In genomic region chr2:26612522-26613240, GRCh38 we compare ENCODE assay signal across 11 cellular contexts. TPM values are rescaled to one million over a fixed set of nuclear protein-coding genes. Genes with fewer than 3 reads are reported as not detected.
DNase-seq lines count a peak whose midpoint lies in the region; ATAC-seq, FAIRE-seq and TF ChIP-seq lines count a peak whose summit lies in the region.
"Had no signal": no experiment of that assay in that cellular context is flagged by ENCODE, and none has a peak within 500 bp of the region (broad histone marks: within the 10 kb centered on the region; RNA-seq: fewer than 3 reads in every experiment).

No MANE protein-coding gene starts in this region.

- no peaks in the 10 kb centered on the region for H3K36me3 Mint-ChIP-seq in glutamatergic neuron (ENCODE audit: unreplicated experiment)
- H3K36me3 Mint-ChIP-seq: T-cell had no signal

- no peak overlapping the region for H3K4ac ChIP-seq in trophoblast cell (ENCODE audit: low read depth, low read length)

- no peak overlapping the region for H3K9ac ChIP-seq in trophoblast cell (ENCODE audit: low read length)

- no peak overlapping the region for H4K8ac ChIP-seq in trophoblast cell (ENCODE audit: low read depth, low read length)

- peak overlapping the region; percentile 55 for H3K4me3 Mint-ChIP-seq in glutamatergic neuron (ENCODE audit: unreplicated experiment)
- H3K4me3 Mint-ChIP-seq: T-cell had no signal

- no peak overlapping the region for H3K14ac ChIP-seq in trophoblast cell (ENCODE audit: low read length)

- no peak for TF ChIP-seq CTCF in C4-2B (conservative IDR thresholded peaks at IDR 0.05)
- no peak for TF ChIP-seq CTCF in glutamatergic neuron (IDR thresholded peaks at IDR 0.05; ENCODE audit: partially characterized antibody, unreplicated experiment)
- TF ChIP-seq CTCF in D721Med (IDR thresholded peaks at IDR 0.05; ENCODE audit: insufficient read depth, missing control alignments) = no peak

- ATAC-seq in GM19397 (IDR thresholded peaks at IDR 0.05; ENCODE audit: unreplicated experiment) (no peak), HG03469 (IDR thresholded peaks at IDR 0.05; ENCODE audit: unreplicated experiment) (no peak)
- ATAC-seq: psoas muscle, T-cell had no signal

- H3K4me3 ChIP-seq in trophoblast cell (ENCODE audit: low read depth, low read length) = no peak overlapping the region
- H3K4me3 ChIP-seq: psoas muscle had no signal

- no peak overlapping the region for H3K23ac ChIP-seq in trophoblast cell (ENCODE audit: low read length)

- no peak for FAIRE-seq in D721Med (lab: Jason Lieb, UNC)

- H3K9me3 Mint-ChIP-seq in glutamatergic neuron (ENCODE audit: unreplicated experiment) = peaks cover 10% of the 10 kb centered on the region
- H3K9me3 Mint-ChIP-seq: T-cell had no signal

- H4K12ac ChIP-seq in trophoblast cell (ENCODE audit: low read depth, low read length) = no peak overlapping the region

- H3K79me1 ChIP-seq in trophoblast cell (ENCODE audit: low read length) = no peaks in the 10 kb centered on the region

- no peak overlapping the region for H2BK5ac ChIP-seq in trophoblast cell (ENCODE audit: low read depth, low read length, poor library complexity)

- H3K79me2 ChIP-seq in trophoblast cell (ENCODE audit: control insufficient read depth, insufficient read depth, low read length, poor library complexity) = no peaks in the 10 kb centered on the region

- no peak overlapping the region for H2AK5ac ChIP-seq in trophoblast cell (ENCODE audit: low read length)

- no peak overlapping the region for H2BK12ac ChIP-seq in trophoblast cell (ENCODE audit: low read length)

- peaks cover 2 to 6% of the 10 kb centered on the region in 2 experiments for H3K4me1 ChIP-seq in trophoblast cell (ENCODE audit: control insufficient read depth in 1 of 2, insufficient read depth in 2 of 2, low read length in 2 of 2)
- H3K4me1 ChIP-seq: psoas muscle had no signal

- H3K27me3 Mint-ChIP-seq in glutamatergic neuron (ENCODE audit: unreplicated experiment) = peaks cover 2% of the 10 kb centered on the region

- peaks cover 72% of the 10 kb centered on the region for H3K4me1 Mint-ChIP-seq in glutamatergic neuron (ENCODE audit: low read depth, unreplicated experiment)

- no peak overlapping the region for H3K4me2 ChIP-seq in trophoblast cell (ENCODE audit: low read length)

- H3K9me3 ChIP-seq in trophoblast cell (ENCODE audit: insufficient read depth, low read depth, low read length) = no peaks in the 10 kb centered on the region
- H3K9me3 ChIP-seq: psoas muscle had no signal

- H2AFZ ChIP-seq in trophoblast cell (ENCODE audit: insufficient read depth, low read length, poor library complexity) = no peak overlapping the region

- H3K36me3 ChIP-seq in trophoblast cell (ENCODE audit: control insufficient read depth in 1 of 2, insufficient read depth in 2 of 2, low read length in 2 of 2) = no peaks in the 10 kb centered on the region

- H4K91ac ChIP-seq in trophoblast cell (ENCODE audit: low read depth, low read length) = peak overlapping the region; percentile 34

- H3K27me3 ChIP-seq in trophoblast cell (ENCODE audit: insufficient read depth, low read length) = no peaks in the 10 kb centered on the region

- no peak overlapping the region for H2BK120ac ChIP-seq in trophoblast cell (ENCODE audit: insufficient read depth, low read length, poor library complexity)

- peak; percentile 74 for DNase-seq in NCI-H2171 treated with DMSO at 0.1 percent for 48 hours (lab: John Stamatoyannopoulos, UW)
- no peak for DNase-seq in glutamatergic neuron
- peak; percentile 73 to 82 for DNase-seq in trophoblast cell
- no peak for DNase-seq in GOT3 (lab: John Stamatoyannopoulos, UW)
- no peak for DNase-seq in D721Med (ENCODE audit: insufficient read length, low spot score)
- DNase-seq: islet precursor cell, T-cell had no signal

- no peak overlapping the region for H3K18ac ChIP-seq in trophoblast cell (ENCODE audit: low read length)

- WGBS in trophoblast cell (ENCODE audit: extremely low coverage, insufficient coverage, insufficient read length) = no CpG with 5 or more reads among the region's 8 CpGs

- peak overlapping the region; percentile 82 for H3K27ac Mint-ChIP-seq in glutamatergic neuron (ENCODE audit: unreplicated experiment)
- H3K27ac Mint-ChIP-seq: T-cell had no signal

- H3K27ac ChIP-seq in C4-2B (peak overlapping the region; percentile 3; the same call in 1 of the 2 replicates), trophoblast cell (ENCODE audit: low read depth, low read length) (no peak overlapping the region)
- H3K27ac ChIP-seq: psoas muscle had no signal

RNA-seq across cellular contexts. Expression of gene CIB4, which starts 28.5 kb away (rescaled TPM):
- total RNA-seq in glutamatergic neuron (ENCODE audit: unreplicated experiment) = not detected
- polyA plus RNA-seq in trophoblast cell (2013) = 0.07 and 0.14 TPM in 2 replicates
- total RNA-seq: psoas muscle, T-cell had no signal
- polyA plus RNA-seq: psoas muscle had no signal

Comparison
In these comparisons a context has a peak if more than half of its experiments do, and no peak if none do; other contexts are left out.
1. DNase-seq: peak in NCI-H2171 treated with DMSO at 0.1 percent for 48 hours (single experiment) and trophoblast cell (2 of 2); none in glutamatergic neuron (single experiment), GOT3 (single experiment) and D721Med (single experiment).